In the genomic region with DNA sequence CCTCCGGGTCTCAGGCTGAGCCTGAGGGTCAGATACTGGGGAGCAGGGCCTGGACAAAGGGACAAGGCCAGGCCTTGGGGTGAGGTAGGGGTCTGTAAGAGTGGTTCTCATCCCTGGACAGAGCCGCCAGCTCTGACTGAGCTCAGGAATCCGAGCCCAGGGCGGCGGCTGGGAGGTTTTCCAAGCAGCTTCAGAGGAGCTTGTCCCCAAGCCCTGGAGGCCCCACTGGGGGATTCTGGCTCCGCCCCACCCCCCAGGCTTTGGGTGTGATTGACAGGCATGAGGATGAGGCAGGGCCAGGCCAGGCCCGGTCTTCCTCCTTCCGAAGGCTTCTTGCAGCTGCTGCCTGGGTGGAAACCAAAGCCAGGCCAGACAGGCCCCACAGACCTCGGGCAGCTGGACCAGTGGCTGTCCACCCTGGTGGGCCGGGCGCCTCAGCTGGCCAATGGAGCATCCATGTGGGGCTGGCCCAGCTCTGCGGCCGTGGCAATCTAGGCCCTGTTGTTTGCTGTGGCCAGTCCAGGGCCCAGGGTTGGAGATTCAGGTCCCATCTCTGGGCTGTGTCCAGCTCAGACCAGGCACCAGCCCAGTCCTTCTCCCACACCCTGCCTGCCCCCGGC, we compare ENCODE assay signal across 15 cellular contexts. TPM values are rescaled to one million over a fixed set of nuclear protein-coding genes. Genes with fewer than 3 reads are reported as not detected.
DNase-seq lines count a peak whose midpoint lies in the region; ATAC-seq and TF ChIP-seq lines count a peak whose summit lies in the region.
"Had no signal": no experiment of that assay in that cellular context is flagged by ENCODE, and none has a peak within 500 bp of the region (broad histone marks: within the 10 kb centered on the region; RNA-seq: fewer than 3 reads in every experiment).

No MANE protein-coding gene starts in this region.

- intact Hi-C loops in left lung (cut with DNase I) = no loop called here

- H2BK120ac ChIP-seq in H9 (ENCODE audit: low read depth, low read length, poor library complexity, severe bottlenecking) = no peak overlapping the region

- H2BK15ac ChIP-seq in H9 (ENCODE audit: low read depth, low read length) = no peak overlapping the region

- no peak overlapping the region for H4K5ac ChIP-seq in H9 (ENCODE audit: insufficient read length, low read depth, low read length)

- no peak for ATAC-seq in WTC11
- no peak for ATAC-seq in left lung
- ATAC-seq in GM21717 (IDR thresholded peaks at IDR 0.05; ENCODE audit: unreplicated experiment) = no peak
- no peak for ATAC-seq in HG03135 (IDR thresholded peaks at IDR 0.05; ENCODE audit: unreplicated experiment)

- no peak overlapping the region for H3K56ac ChIP-seq in H9 (ENCODE audit: insufficient read length, low read depth, low read length)

- no peak overlapping the region for H3K9ac ChIP-seq in H9 (ENCODE audit: extremely low read depth, insufficient read length, low read length)

- H4K8ac ChIP-seq in H9 (replicated peaks; ENCODE audit: insufficient read length, low read depth, low read length) = no peak overlapping the region

- H3K4me3 Mint-ChIP-seq in H9 = no peak overlapping the region
- no peak overlapping the region for H3K4me3 Mint-ChIP-seq in WTC11
- no peak overlapping the region for H3K4me3 Mint-ChIP-seq in CD8-positive, alpha-beta memory T cell
- H3K4me3 Mint-ChIP-seq: brain had no signal

- H2BK5ac ChIP-seq in H9 (ENCODE audit: insufficient read length, low read length) = no peak overlapping the region

- no peak overlapping the region for H3T11ph ChIP-seq in H9 (ENCODE audit: low read length)

- no peak overlapping the region for H2BK12ac ChIP-seq in H9 (ENCODE audit: insufficient read length, low read depth, low read length)

- no peak overlapping the region for H3K4me2 ChIP-seq in H9 (ENCODE audit: insufficient read depth, insufficient read length, low read length)

- POLR2A ChIA-PET in WTC11 (lab: Charles Lee) = no interaction called here
- POLR2A ChIA-PET in CD8-positive, alpha-beta memory T cell (lab: Charles Lee) = no interaction called here

- H2AK5ac ChIP-seq in H9 (ENCODE audit: insufficient read length, low read length) = no peak overlapping the region

- H3K9me3 ChIP-seq in H9 (ENCODE audit: control insufficient read depth, low read depth, low read length) (no peaks in the 10 kb centered on the region), left lung (no peaks in the 10 kb centered on the region)
- no peaks in the 10 kb centered on the region for H3K9me3 ChIP-seq in CD8-positive, alpha-beta memory T cell (ENCODE audit: low read length)
- H3K9me3 ChIP-seq: BLaER1 treated with 17β-estradiol and CSF1 and Interleukin-3, amounts not matched to agents 10 nM and 100 nM; SJSA1 had no signal

- H3K4me1 Mint-ChIP-seq in H9 (peaks cover 0 to 2% of the 10 kb centered on the region in 2 experiments; a peak in 1 of 4 replicates), WTC11 (no peaks in the 10 kb centered on the region)
- H3K4me1 Mint-ChIP-seq in CD8-positive, alpha-beta memory T cell = no peaks in the 10 kb centered on the region

- peaks cover 2% of the 10 kb centered on the region; the same call in 1 of the 2 replicates for H3K27me3 Mint-ChIP-seq in H9 (ENCODE audit: low read depth)
- H3K27me3 Mint-ChIP-seq in WTC11 (ENCODE audit: low read depth) = no peaks in the 10 kb centered on the region
- H3K27me3 Mint-ChIP-seq in CD8-positive, alpha-beta memory T cell = peaks cover 3 to 11% of the 10 kb centered on the region in 2 donors

- no peaks in the 10 kb centered on the region for H3K36me3 ChIP-seq in left lung
- no peaks in the 10 kb centered on the region for H3K36me3 ChIP-seq in CD8-positive, alpha-beta memory T cell (ENCODE audit: insufficient read depth, low read length)
- H3K36me3 ChIP-seq: BLaER1 treated with 17β-estradiol and CSF1 and Interleukin-3, amounts not matched to agents 10 nM and 100 nM; SJSA1 had no signal

- H2AFZ ChIP-seq in H9 (ENCODE audit: low read length) = no peak overlapping the region

- TF ChIP-seq CTCF in H9 (conservative IDR thresholded peaks at IDR 0.05) (no peak), WTC11 (IDR thresholded peaks at IDR 0.05) (no peak), left lung (IDR thresholded peaks at IDR 0.05) (no peak)

- H2BK20ac ChIP-seq in H9 (ENCODE audit: low read depth, low read length, poor library complexity, severe bottlenecking) = no peak overlapping the region

- no peak overlapping the region for H3K4me3 ChIP-seq in left lung
- no peak overlapping the region for H3K4me3 ChIP-seq in CD8-positive, alpha-beta memory T cell (ENCODE audit: low read length)
- H3K4me3 ChIP-seq: BLaER1 treated with 17β-estradiol and CSF1 and Interleukin-3, amounts not matched to agents 10 nM and 100 nM; SJSA1 had no signal

- H3K79me2 ChIP-seq in H9 (ENCODE audit: insufficient read depth, low read length) = no peaks in the 10 kb centered on the region

- H3K18ac ChIP-seq in H9 (ENCODE audit: insufficient read length, low read depth, low read length) = no peak overlapping the region

- no peaks in the 10 kb centered on the region for H3K23me2 ChIP-seq in H9 (ENCODE audit: insufficient read length, low read depth, low read length, poor library complexity, severe bottlenecking)

- H3K27me3 ChIP-seq in H9 (ENCODE audit: insufficient read depth, low read length) (no peaks in the 10 kb centered on the region), left lung (peaks cover 0 to 22% of the 10 kb centered on the region in 2 donors)
- no peaks in the 10 kb centered on the region for H3K27me3 ChIP-seq in CD8-positive, alpha-beta memory T cell (ENCODE audit: insufficient read depth, low read length, poor library complexity, severe bottlenecking)
- H3K27me3 ChIP-seq: BLaER1 treated with 17β-estradiol and CSF1 and Interleukin-3, amounts not matched to agents 10 nM and 100 nM; SJSA1 had no signal

- no peaks in the 10 kb centered on the region for H3K4me1 ChIP-seq in H9 (ENCODE audit: insufficient read depth, low read length)
- H3K4me1 ChIP-seq in left lung = no peaks in the 10 kb centered on the region
- no peaks in the 10 kb centered on the region for H3K4me1 ChIP-seq in CD8-positive, alpha-beta memory T cell (ENCODE audit: insufficient read depth, low read length)
- H3K4me1 ChIP-seq: SJSA1 had no signal

- no peak overlapping the region for H4K91ac ChIP-seq in H9 (ENCODE audit: insufficient read length, low read depth, low read length)

- no peaks in the 10 kb centered on the region for H3K36me3 Mint-ChIP-seq in H9 (ENCODE audit: insufficient read depth in 1 of 3, low read depth in 3 of 3)
- H3K36me3 Mint-ChIP-seq in WTC11 = no peaks in the 10 kb centered on the region
- no peaks in the 10 kb centered on the region for H3K36me3 Mint-ChIP-seq in CD8-positive, alpha-beta memory T cell
- H3K36me3 Mint-ChIP-seq: brain had no signal

- H3K27ac Mint-ChIP-seq in H9 (no peak overlapping the region), WTC11 (no peak overlapping the region)
- no peak overlapping the region for H3K27ac Mint-ChIP-seq in CD8-positive, alpha-beta memory T cell

- no peaks in the 10 kb centered on the region for H4K20me1 ChIP-seq in H9 (ENCODE audit: control insufficient read depth, insufficient read depth, insufficient read length)
- H4K20me1 ChIP-seq: BLaER1 treated with 17β-estradiol and CSF1 and Interleukin-3, amounts not matched to agents 10 nM and 100 nM had no signal

- no CpG with 5 or more reads among the region's 14 CpGs for WGBS in H9 (ENCODE audit: extremely low coverage, insufficient read length, low lambda C conversion rate)

- DNase-seq in H9 (peak; percentile 32), WTC11 (ENCODE audit: low spot score) (peak; percentile 26), left lung (peak; percentile 19 to 72), retina (peak; percentile 69), GF-D8 (lab: John Stamatoyannopoulos, UW) (no peak)
- no peak for DNase-seq in CD8-positive, alpha-beta memory T cell
- DNase-seq: activated CD4-positive, alpha-beta T cell treated with anti-CD3 and anti-CD28 coated beads, Interleukin-2, amount 50 U/mL, for 4 hours; activated gamma-delta T cell treated with Interleukin-2 at 50 U/mL for 16 hours; DMS53; MV-4-11 had no signal

- H3K14ac ChIP-seq in H9 (ENCODE audit: insufficient read depth, low read length) = 0 out of 2 replicates have a peak overlapping the region, but pooled peaks have one; percentile 28

- no peaks in the 10 kb centered on the region; a peak in 1 of 5 replicates for H3K9me3 Mint-ChIP-seq in H9
- peaks cover 5% of the 10 kb centered on the region; the same call in 1 of the 2 replicates for H3K9me3 Mint-ChIP-seq in WTC11
- no peaks in the 10 kb centered on the region for H3K9me3 Mint-ChIP-seq in CD8-positive, alpha-beta memory T cell

- H3K27ac ChIP-seq in H9 (ENCODE audit: insufficient read length, low read depth, low read length) (no peak overlapping the region), left lung (no peak overlapping the region)
- H3K27ac ChIP-seq in CD8-positive, alpha-beta memory T cell (ENCODE audit: low read depth, low read length) = no peak overlapping the region
- H3K27ac ChIP-seq: SJSA1 had no signal

- H3K79me1 ChIP-seq in H9 (ENCODE audit: insufficient read depth, low read depth, low read length, poor library complexity, severe bottlenecking) = no peaks in the 10 kb centered on the region

- no peak overlapping the region for H3K4ac ChIP-seq in H9 (ENCODE audit: low read depth, low read length)

- no peak overlapping the region for H3K23ac ChIP-seq in H9 (ENCODE audit: insufficient read length, low read depth, low read length)

- CTCF ChIA-PET in WTC11 (lab: Charles Lee) = interaction anchor here (0.7 to 1.2 kb wide), 2 partner anchors 85 to 386 kb away, joined by 4 to 9 read pairs; no protein-coding TSS in a partner anchor
- CTCF ChIA-PET in CD8-positive, alpha-beta memory T cell (lab: Charles Lee) = no interaction called here

TF ChIP-seq in WTC11, 78 proteins besides CTCF, POLR2A, EP300 and RAD21 (continues in another document):
- TF ChIP-seq, protein P1, sequence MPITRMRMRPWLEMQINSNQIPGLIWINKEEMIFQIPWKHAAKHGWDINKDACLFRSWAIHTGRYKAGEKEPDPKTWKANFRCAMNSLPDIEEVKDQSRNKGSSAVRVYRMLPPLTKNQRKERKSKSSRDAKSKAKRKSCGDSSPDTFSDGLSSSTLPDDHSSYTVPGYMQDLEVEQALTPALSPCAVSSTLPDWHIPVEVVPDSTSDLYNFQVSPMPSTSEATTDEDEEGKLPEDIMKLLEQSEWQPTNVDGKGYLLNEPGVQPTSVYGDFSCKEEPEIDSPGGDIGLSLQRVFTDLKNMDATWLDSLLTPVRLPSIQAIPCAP (CRISPR knock-in tag; IDR thresholded peaks at IDR 0.05) = no peak
- no peak for TF ChIP-seq TEAD4 (CRISPR knock-in tag; IDR thresholded peaks at IDR 0.05)
- TF ChIP-seq NR1H2 (CRISPR knock-in tag; IDR thresholded peaks at IDR 0.05) = no peak
- TF ChIP-seq FOXJ3 (CRISPR knock-in tag; IDR thresholded peaks at IDR 0.05; ENCODE audit: borderline replicate concordance) = no peak
- no peak for TF ChIP-seq NR2C2 (CRISPR knock-in tag; IDR thresholded peaks at IDR 0.05)

RNA-seq across cellular contexts. Expression of a gene that starts 23.1 kb away (rescaled TPM):
- total RNA-seq in H9 (2021) (39.4 and 44.0 TPM in 2 replicates), WTC11 (2021) (37.2 to 41.5 TPM (median 40.4 TPM) in 3 replicates), left lung (10 to 100 TPM; 60.4 to 63.4 TPM)
- 1 to 10 TPM; 1.9 to 2.4 TPM for total RNA-seq in CD8-positive, alpha-beta memory T cell
- polyA plus RNA-seq in CD8-positive, alpha-beta memory T cell = 0.17 TPM

Comparison
In these comparisons a context has a peak if more than half of its experiments do, and no peak if none do; other contexts are left out.
1. DNase-seq: peak in H9 (single experiment), WTC11 (single experiment), left lung (2 of 2) and retina (single experiment); none in CD8-positive, alpha-beta memory T cell (0 of 5) and GF-D8 (single experiment).
2. RNA of a gene that starts 23.1 kb away (total RNA-seq): 60.4 to 63.4 TPM in left lung, 37.2 to 41.5 TPM in WTC11 and 39.4 to 44.0 TPM in H9; 1.9 to 2.4 TPM in CD8-positive, alpha-beta memory T cell; every median in the first group is over 10 times any median in the second.